In the genomic region with DNA sequence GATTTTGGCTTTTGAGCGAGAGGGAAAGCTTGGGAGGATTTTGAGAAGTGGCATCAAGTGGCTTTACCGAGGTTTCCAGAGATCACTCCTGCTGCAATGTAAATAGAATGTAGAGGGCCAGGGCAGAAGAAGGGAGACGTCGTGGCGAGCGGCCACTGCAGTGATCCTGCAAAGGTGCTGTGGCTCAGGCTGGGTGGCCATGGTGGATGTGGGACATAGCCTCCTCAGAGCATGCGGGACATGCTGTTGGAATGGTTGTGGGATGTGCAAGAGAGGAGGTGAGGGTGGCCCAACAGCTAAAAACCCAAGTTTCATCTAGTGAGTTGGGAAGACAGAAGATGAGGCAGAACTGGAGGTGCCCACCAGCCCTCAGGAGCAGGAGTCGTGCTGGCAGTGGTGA, we compare ENCODE assay signal across 29 cellular contexts. TPM values are rescaled to one million over a fixed set of nuclear protein-coding genes. Genes with fewer than 3 reads are reported as not detected.
"Had no signal": no experiment of that assay in that cellular context is flagged by ENCODE, and none has a peak within 500 bp of the region (broad histone marks: within the 10 kb centered on the region; RNA-seq: fewer than 3 reads in every experiment).

No MANE protein-coding gene starts in this region.

- H3K4me3 ChIP-seq: colonic mucosa, esophagus squamous epithelium, gastrocnemius medialis, heart right ventricle, left lung, lung had no signal

- H3K4me1 ChIP-seq: colonic mucosa had no signal

- ATAC-seq: effector memory CD8-positive, alpha-beta T cell; esophagus mucosa; gastrocnemius medialis; left cardiac atrium; left lung; left ventricle myocardium superior had no signal

- H3K27ac Mint-ChIP-seq: dendritic cell treated with granulocyte-macrophage colony-stimulating factor and Interleukin-4, amounts not matched to agents 40 ng/mL and 50 ng/mL, for 4 days; effector memory CD8-positive, alpha-beta T cell; endodermal cell; memory B cell had no signal

- H3K4me3 Mint-ChIP-seq: dendritic cell treated with granulocyte-macrophage colony-stimulating factor and Interleukin-4, amounts not matched to agents 40 ng/mL and 50 ng/mL, for 4 days; effector memory CD8-positive, alpha-beta T cell; endodermal cell; memory B cell had no signal

- DNase-seq: colonic mucosa; cortex of kidney; effector CD8-positive, alpha-beta T cell; effector memory CD8-positive, alpha-beta T cell; endodermal cell; erythroblast; esophagus squamous epithelium; foreskin fibroblast; foreskin melanocyte; gastrocnemius medialis; glutamatergic neuron; head of caudate nucleus; heart right ventricle; hippocampal formation; left cardiac atrium; left lung; left ventricle myocardium superior; mammary epithelial cell; mesendoderm; midbrain had no signal

- H3K36me3 Mint-ChIP-seq: memory B cell had no signal

- FAIRE-seq: endometrium, islet of Langerhans, keratinocyte had no signal

- H3K9me3 Mint-ChIP-seq: dendritic cell treated with granulocyte-macrophage colony-stimulating factor and Interleukin-4, amounts not matched to agents 40 ng/mL and 50 ng/mL, for 4 days; effector memory CD8-positive, alpha-beta T cell; endodermal cell; memory B cell had no signal

- H3K27me3 ChIP-seq: colonic mucosa had no signal

- H3K27ac ChIP-seq: colonic mucosa, epithelial cell of prostate, esophagus squamous epithelium, gastrocnemius medialis, heart right ventricle, left lung had no signal

- H3K9me3 ChIP-seq: colonic mucosa, esophagus squamous epithelium, gastrocnemius medialis, heart right ventricle, left lung had no signal

- H3K4me1 Mint-ChIP-seq: endodermal cell had no signal

- H3K36me3 ChIP-seq: colonic mucosa, esophagus squamous epithelium, gastrocnemius medialis, heart right ventricle, left lung had no signal

- H3K27me3 Mint-ChIP-seq: effector memory CD8-positive, alpha-beta T cell had no signal

RNA-seq across cellular contexts. Expression of a gene that starts 3.1 kb away (rescaled TPM):
- total RNA-seq: dermis microvascular lymphatic vessel endothelial cell had no signal
- polyA plus RNA-seq: keratinocyte, mammary epithelial cell had no signal
